Comparison of ENCODE assay signal across 13 cellular contexts in the genomic region with DNA sequence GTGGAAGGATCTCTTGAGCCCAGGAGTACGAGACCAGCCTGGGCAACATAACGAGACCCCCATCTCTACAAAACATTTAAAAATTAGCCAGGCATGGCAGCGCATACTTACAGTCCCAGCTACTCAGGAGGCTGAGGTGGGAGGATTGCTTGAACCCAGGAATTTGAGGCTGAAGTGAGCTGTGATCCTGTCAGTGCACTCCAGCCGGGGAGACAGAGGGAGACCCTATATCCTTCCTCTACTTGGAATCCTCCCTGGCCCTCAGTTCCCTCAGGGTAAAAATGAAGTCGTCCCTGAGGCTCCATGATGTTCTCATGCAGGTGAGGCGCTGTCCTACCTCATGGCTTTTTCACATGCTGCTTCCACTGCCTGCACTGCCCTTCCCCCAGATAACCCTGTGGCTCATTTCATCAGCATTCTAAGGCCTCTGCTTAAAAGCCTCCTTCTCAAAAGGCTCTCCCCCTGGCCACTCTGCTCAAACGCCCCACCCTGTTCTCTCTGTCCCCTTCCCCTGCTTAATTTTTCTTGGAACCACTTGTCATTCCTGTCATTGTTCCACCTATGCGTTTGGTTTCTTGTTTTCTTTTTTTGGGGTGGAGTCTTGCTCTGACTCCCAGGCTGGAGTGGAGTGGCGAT. TPM values are rescaled to one million over a fixed set of nuclear protein-coding genes. Genes with fewer than 3 reads are reported as not detected.
A peak's percentile ranks its signal among the peaks of the same experiment; 100 is the strongest.
DNase-seq lines count a peak whose midpoint lies in the region; ATAC-seq and TF ChIP-seq lines count a peak whose summit lies in the region.
"Had no signal": no experiment of that assay in that cellular context is flagged by ENCODE, and none has a peak within 500 bp of the region (broad histone marks: within the 10 kb centered on the region; RNA-seq: fewer than 3 reads in every experiment).

No MANE protein-coding gene starts in this region.

- no peak for TF ChIP-seq CTCF in activated B cell treated with CpG ODN at 0.5 μM for 24 hours (IDR thresholded peaks at IDR 0.05)

- H3K4me1 Mint-ChIP-seq in activated T-cell treated with anti-CD3 and anti-CD28 coated beads, Interleukin-2, amount 50 U/mL, for 72 hours (ENCODE audit: low read depth), result peaks cover 51% of the 10 kb centered on the region
- H3K4me1 Mint-ChIP-seq in activated B cell treated with CpG ODN at 0.5 μM for 24 hours, result peaks cover 69% of the 10 kb centered on the region
- H3K4me1 Mint-ChIP-seq in immature natural killer cell, result peaks cover 43 to 67% of the 10 kb centered on the region in 2 donors
- peaks cover 32 to 70% of the 10 kb centered on the region in 2 donors for H3K4me1 Mint-ChIP-seq in stimulated activated naive B cell treated with anti-CD40 and anti-IgM and Interleukin-4, amounts not matched to agents 10 μg/mL and 1 μg/mL and 100 μg/mL, for 72 hours

- H3K36me3 Mint-ChIP-seq in activated T-cell treated with anti-CD3 and anti-CD28 coated beads, Interleukin-2, amount 50 U/mL, for 72 hours (ENCODE audit: insufficient read depth in 2 of 2), result peaks cover 5 to 19% of the 10 kb centered on the region in 2 donors
- H3K36me3 Mint-ChIP-seq in activated B cell treated with CpG ODN at 0.5 μM for 24 hours (ENCODE audit: low read depth) (peaks cover 5% of the 10 kb centered on the region), immature natural killer cell (peaks cover 0 to 6% (median 0%) of the 10 kb centered on the region in 3 donors)
- peaks cover 22 to 38% of the 10 kb centered on the region in 2 donors for H3K36me3 Mint-ChIP-seq in stimulated activated naive B cell treated with anti-CD40 and anti-IgM and Interleukin-4, amounts not matched to agents 10 μg/mL and 1 μg/mL and 100 μg/mL, for 72 hours

- peak overlapping the region; percentile 68 for H3K27ac Mint-ChIP-seq in activated T-cell treated with anti-CD3 and anti-CD28 coated beads, Interleukin-2, amount 50 U/mL, for 72 hours
- peak overlapping the region; percentile 83 for H3K27ac Mint-ChIP-seq in activated B cell treated with CpG ODN at 0.5 μM for 24 hours
- peak overlapping the region; percentile 61 to 90 (median 76) for H3K27ac Mint-ChIP-seq in immature natural killer cell
- H3K27ac Mint-ChIP-seq in stimulated activated naive B cell treated with anti-CD40 and anti-IgM and Interleukin-4, amounts not matched to agents 10 μg/mL and 1 μg/mL and 100 μg/mL, for 72 hours, result peak overlapping the region; percentile 96

- no peaks in the 10 kb centered on the region for H3K9me3 Mint-ChIP-seq in activated T-cell treated with anti-CD3 and anti-CD28 coated beads, Interleukin-2, amount 50 U/mL, for 72 hours
- H3K9me3 Mint-ChIP-seq in activated B cell treated with CpG ODN at 0.5 μM for 24 hours, result no peaks in the 10 kb centered on the region
- H3K9me3 Mint-ChIP-seq in immature natural killer cell, result no peaks in the 10 kb centered on the region
- peaks cover 0 to 3% of the 10 kb centered on the region in 2 donors for H3K9me3 Mint-ChIP-seq in stimulated activated naive B cell treated with anti-CD40 and anti-IgM and Interleukin-4, amounts not matched to agents 10 μg/mL and 1 μg/mL and 100 μg/mL, for 72 hours

- no peaks in the 10 kb centered on the region for H3K27me3 Mint-ChIP-seq in activated T-cell treated with anti-CD3 and anti-CD28 coated beads, Interleukin-2, amount 50 U/mL, for 72 hours (ENCODE audit: low read depth)
- no peaks in the 10 kb centered on the region for H3K27me3 Mint-ChIP-seq in activated B cell treated with CpG ODN at 0.5 μM for 24 hours
- peaks cover 0 to 6% (median 0%) of the 10 kb centered on the region in 3 donors for H3K27me3 Mint-ChIP-seq in immature natural killer cell (ENCODE audit: low read depth in 3 of 3)
- no peaks in the 10 kb centered on the region for H3K27me3 Mint-ChIP-seq in stimulated activated naive B cell treated with anti-CD40 and anti-IgM and Interleukin-4, amounts not matched to agents 10 μg/mL and 1 μg/mL and 100 μg/mL, for 72 hours

- DNase-seq in activated T-cell treated with anti-CD3 and anti-CD28 coated beads, Interleukin-2, amount 50 U/mL, for 72 hours, result no peak
- DNase-seq in activated T-cell treated with anti-CD3 and anti-CD28 coated beads for 4 hours, result no peak
- DNase-seq in activated B cell treated with CpG ODN at 0.5 μM for 24 hours, result no peak
- no peak for DNase-seq in immature natural killer cell
- DNase-seq in stimulated activated naive B cell treated with anti-CD40 and anti-IgM and Interleukin-4, amounts not matched to agents 10 μg/mL and 1 μg/mL and 100 μg/mL, for 72 hours, result no peak
- DNase-seq in effector CD4-positive, alpha-beta T cell, result no peak
- no peak for DNase-seq in T1000 (lab: John Stamatoyannopoulos, UW)
- DNase-seq in stimulated activated naive CD4-positive, alpha-beta T cell (lab: John Stamatoyannopoulos, UW), result no peak
- DNase-seq: kidney glomerular epithelial cell, NCI-H1694, NCI-H526 treated with DMSO at 0.1 percent for 48 hours, SHP77 had no signal

- CTCF ChIA-PET in activated B cell treated with CpG ODN at 0.5 μM for 24 hours (lab: Charles Lee), result interaction anchor here (1.5 kb wide), 1 partner anchor 22 kb away, joined by 3 read pairs; no protein-coding TSS in a partner anchor

- POLR2A ChIA-PET in activated B cell treated with CpG ODN at 0.5 μM for 24 hours (lab: Charles Lee), result no interaction called here

- H3K4me3 Mint-ChIP-seq in activated T-cell treated with anti-CD3 and anti-CD28 coated beads, Interleukin-2, amount 50 U/mL, for 72 hours, result no peak overlapping the region
- H3K4me3 Mint-ChIP-seq in activated B cell treated with CpG ODN at 0.5 μM for 24 hours (peak overlapping the region; percentile 36), immature natural killer cell (no peak overlapping the region)
- peak overlapping the region in 1 of 2 donors; percentile 55 for H3K4me3 Mint-ChIP-seq in stimulated activated naive B cell treated with anti-CD40 and anti-IgM and Interleukin-4, amounts not matched to agents 10 μg/mL and 1 μg/mL and 100 μg/mL, for 72 hours

- intact Hi-C loops in activated B cell treated with CpG ODN at 0.5 μM for 24 hours (cut with micrococcal nuclease), result no loop called here

- ATAC-seq in activated T-cell treated with anti-CD3 and anti-CD28 coated beads, Interleukin-2, amount 50 U/mL, for 72 hours (replicated peaks in 1 of 2), result no peak
- ATAC-seq in activated B cell treated with CpG ODN at 0.5 μM for 24 hours (ENCODE audit: low read depth), result no peak
- ATAC-seq in stimulated activated naive B cell treated with anti-CD40 and anti-IgM and Interleukin-4, amounts not matched to agents 10 μg/mL and 1 μg/mL and 100 μg/mL, for 72 hours (replicated peaks), result no peak
- ATAC-seq: gastroesophageal sphincter had no signal

RNA-seq across cellular contexts. Expression of gene DNM2, which starts 19.2 kb away (rescaled TPM):
- 100 to 1,000 TPM; 241 to 266 TPM for total RNA-seq in activated T-cell treated with anti-CD3 and anti-CD28 coated beads, Interleukin-2, amount 50 U/mL, for 72 hours
- total RNA-seq in activated B cell treated with CpG ODN at 0.5 μM for 24 hours, result 220 and 257 TPM in 2 replicates
- 100 to 1,000 TPM in 1 of 3 donors, 10 to 100 TPM in 2; 62.9 to 170 (median 92.7) TPM for polyA plus RNA-seq in immature natural killer cell

RNA-seq across cellular contexts. Expression of gene QTRT1, which starts 35.8 kb away (rescaled TPM):
- total RNA-seq in activated T-cell treated with anti-CD3 and anti-CD28 coated beads, Interleukin-2, amount 50 U/mL, for 72 hours, result 10 to 100 TPM; 48.9 to 49.5 TPM
- 69.4 and 74.9 TPM in 2 replicates for total RNA-seq in activated B cell treated with CpG ODN at 0.5 μM for 24 hours
- polyA plus RNA-seq in immature natural killer cell, result 10 to 100 TPM; 25.5 to 48.1 (median 33.7) TPM
